Comparison of ENCODE assay signal across 1 cellular context in the genomic region with DNA sequence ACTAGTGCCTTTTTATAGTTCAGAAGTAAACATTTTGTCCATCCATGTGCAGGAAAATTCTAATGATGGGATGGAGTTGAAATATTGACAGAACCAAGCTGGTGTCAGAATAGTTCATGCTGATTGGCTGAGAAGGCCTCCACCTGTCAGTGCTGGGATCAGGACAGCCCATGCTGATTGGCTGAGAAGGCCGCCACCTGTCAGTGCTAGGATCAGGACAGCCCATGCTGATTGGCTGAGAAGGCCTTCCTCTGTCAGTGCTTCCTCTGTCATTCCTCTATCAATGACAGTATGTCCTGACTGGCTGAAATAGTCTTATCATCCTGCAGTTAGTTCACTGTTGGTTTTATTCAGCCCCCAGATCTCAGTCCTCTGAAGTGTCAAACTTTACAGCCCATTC.
TF ChIP-seq lines count a peak whose summit lies in the region.

No MANE protein-coding gene starts in this region.

TF ChIP-seq in GM23338, 12 proteins besides CTCF, POLR2A, EP300 and RAD21 (continued from another document):
- TF ChIP-seq JUNB (IDR thresholded peaks at IDR 0.05; ENCODE audit: unreplicated experiment) = no peak
